In genomic region chr10:101597036-101597435, GRCh38 we compare ENCODE assay signal across 16 cellular contexts.
"Had no signal": no experiment of that assay in that cellular context is flagged by ENCODE, and none has a peak within 500 bp of the region (broad histone marks: within the 10 kb centered on the region; RNA-seq: fewer than 3 reads in every experiment).

No MANE protein-coding gene starts in this region.

- H3K4me1 Mint-ChIP-seq: activated CD4-positive, alpha-beta T cell treated with anti-CD3 and anti-CD28 coated beads, Interleukin-2, amount 10 ng/mL, durations not matched to agents 7 days and 5 days; activated naive CD4-positive, alpha-beta T cell treated with anti-CD3 and anti-CD28 coated beads, Interleukin-2, amount 10 ng/mL, durations not matched to agents 7 days and 5 days had no signal

- H3K4me1 ChIP-seq: breast epithelium, tibial artery had no signal

- H3K27me3 ChIP-seq: breast epithelium, right atrium auricular region, tibial artery had no signal

- H3K36me3 Mint-ChIP-seq: activated naive CD4-positive, alpha-beta T cell treated with anti-CD3 and anti-CD28 coated beads, Interleukin-2, amount 10 ng/mL, durations not matched to agents 7 days and 5 days had no signal

- H3K27me3 Mint-ChIP-seq: activated CD4-positive, alpha-beta T cell treated with anti-CD3 and anti-CD28 coated beads, Interleukin-2, amount 10 ng/mL, durations not matched to agents 7 days and 5 days; activated naive CD4-positive, alpha-beta T cell treated with anti-CD3 and anti-CD28 coated beads, Interleukin-2, amount 10 ng/mL, durations not matched to agents 7 days and 5 days; activated T-cell treated with anti-CD3 and anti-CD28 coated beads, Interleukin-2, amount 50 U/mL, for 24 hours; progenitor cell of endocrine pancreas had no signal

- DNase-seq: activated CD4-positive, alpha-beta T cell treated with anti-CD3 and anti-CD28 coated beads, Interleukin-2, amount 10 ng/mL, durations not matched to agents 7 days and 5 days; activated CD8-positive, alpha-beta T cell treated with anti-CD3 and anti-CD28 coated beads, Interleukin-2, amount 10 ng/mL, durations not matched to agents 7 days and 5 days; activated naive CD4-positive, alpha-beta T cell treated with anti-CD3 and anti-CD28 coated beads, Interleukin-2, amount 10 ng/mL, durations not matched to agents 7 days and 5 days; activated T-cell treated with anti-CD3 and anti-CD28 coated beads, Interleukin-2, amount 50 U/mL, for 24 hours; erythroblast; foreskin melanocyte; hypothalamus; kidney glomerular epithelial cell; left ventricle myocardium inferior; stimulated activated CD4-positive, alpha-beta T cell treated with anti-CD3 and anti-CD28 coated beads, Interleukin-2, amount 100 ng/mL, for 24 hours; stimulated activated naive CD8-positive, alpha-beta T cell treated with anti-CD3 and anti-CD28 coated beads, Interleukin-15, Interleukin-2, amounts not matched to agents 100 U/mL and 50 U/mL, for 24 hours; substantia nigra; tibial artery had no signal

- H3K27ac Mint-ChIP-seq: activated CD4-positive, alpha-beta T cell treated with anti-CD3 and anti-CD28 coated beads, Interleukin-2, amount 10 ng/mL, durations not matched to agents 7 days and 5 days; activated CD8-positive, alpha-beta T cell treated with anti-CD3 and anti-CD28 coated beads, Interleukin-2, amount 10 ng/mL, durations not matched to agents 7 days and 5 days; activated naive CD4-positive, alpha-beta T cell treated with anti-CD3 and anti-CD28 coated beads, Interleukin-2, amount 10 ng/mL, durations not matched to agents 7 days and 5 days; activated T-cell treated with anti-CD3 and anti-CD28 coated beads, Interleukin-2, amount 50 U/mL, for 24 hours; progenitor cell of endocrine pancreas had no signal

- H3K36me3 ChIP-seq: breast epithelium, left ventricle myocardium inferior, right atrium auricular region had no signal

- ATAC-seq: activated CD8-positive, alpha-beta T cell treated with anti-CD3 and anti-CD28 coated beads, Interleukin-2, amount 10 ng/mL, durations not matched to agents 7 days and 5 days; stimulated activated naive CD8-positive, alpha-beta T cell treated with anti-CD3 and anti-CD28 coated beads, Interleukin-15, Interleukin-2, amounts not matched to agents 100 U/mL and 50 U/mL, for 24 hours had no signal

- H3K9me3 ChIP-seq: breast epithelium, left ventricle myocardium inferior, right atrium auricular region, tibial artery had no signal

- H3K27ac ChIP-seq: breast epithelium, left ventricle myocardium inferior, right atrium auricular region, tibial artery had no signal

- H3K4me3 ChIP-seq: breast epithelium, left ventricle myocardium inferior, right atrium auricular region, tibial artery had no signal

- H3K4me3 Mint-ChIP-seq: activated CD4-positive, alpha-beta T cell treated with anti-CD3 and anti-CD28 coated beads, Interleukin-2, amount 10 ng/mL, durations not matched to agents 7 days and 5 days; activated CD8-positive, alpha-beta T cell treated with anti-CD3 and anti-CD28 coated beads, Interleukin-2, amount 10 ng/mL, durations not matched to agents 7 days and 5 days; activated naive CD4-positive, alpha-beta T cell treated with anti-CD3 and anti-CD28 coated beads, Interleukin-2, amount 10 ng/mL, durations not matched to agents 7 days and 5 days; activated T-cell treated with anti-CD3 and anti-CD28 coated beads, Interleukin-2, amount 50 U/mL, for 24 hours had no signal

- H3K9me3 Mint-ChIP-seq: activated CD4-positive, alpha-beta T cell treated with anti-CD3 and anti-CD28 coated beads, Interleukin-2, amount 10 ng/mL, durations not matched to agents 7 days and 5 days; activated naive CD4-positive, alpha-beta T cell treated with anti-CD3 and anti-CD28 coated beads, Interleukin-2, amount 10 ng/mL, durations not matched to agents 7 days and 5 days; activated T-cell treated with anti-CD3 and anti-CD28 coated beads, Interleukin-2, amount 50 U/mL, for 24 hours had no signal
